10 cellular contexts compared by ENCODE assay signal in the genomic region with DNA sequence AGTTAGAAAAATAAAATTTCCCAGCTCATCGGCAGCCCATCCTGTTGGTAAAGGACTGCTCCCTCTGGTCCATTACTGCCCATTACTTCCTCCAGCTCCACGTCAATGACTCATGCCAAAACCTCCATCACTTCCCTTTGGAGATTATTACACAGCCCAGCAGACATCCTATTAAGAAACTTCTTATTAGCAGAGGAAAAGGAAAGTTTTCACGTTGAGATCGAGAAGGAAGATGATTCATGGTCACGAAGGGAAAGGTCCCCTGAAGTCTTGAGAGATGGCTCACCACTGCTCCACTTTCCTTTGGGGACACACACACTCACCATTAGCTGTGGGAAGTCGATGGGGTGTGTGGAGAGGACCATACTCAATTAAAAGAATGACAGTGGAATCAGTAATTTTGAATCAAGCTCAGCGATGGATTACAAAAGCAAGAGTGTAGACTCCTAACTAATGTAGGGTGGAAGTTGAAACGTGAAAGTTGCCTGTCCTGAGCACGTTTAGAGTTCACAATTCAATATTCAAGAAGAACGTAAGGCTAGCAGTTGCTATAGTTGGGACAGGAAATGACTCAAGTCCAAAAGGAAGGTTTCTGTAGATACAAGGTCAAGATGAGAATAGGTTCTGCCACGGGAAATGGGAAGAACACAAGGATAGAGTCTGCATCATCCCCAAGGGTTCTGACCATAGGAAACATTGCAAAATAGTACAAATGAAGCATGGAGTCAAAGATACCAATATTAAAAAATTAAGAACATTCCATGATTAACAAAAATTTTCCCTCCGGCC. TPM values are rescaled to one million over a fixed set of nuclear protein-coding genes. Genes with fewer than 3 reads are reported as not detected.
A peak's percentile ranks its signal among the peaks of the same experiment; 100 is the strongest.
DNase-seq lines count a peak whose midpoint lies in the region; ATAC-seq and TF ChIP-seq lines count a peak whose summit lies in the region.
"Had no signal": no experiment of that assay in that cellular context is flagged by ENCODE, and none has a peak within 500 bp of the region (broad histone marks: within the 10 kb centered on the region; RNA-seq: fewer than 3 reads in every experiment).

No MANE protein-coding gene starts in this region.

- H3K27me3 ChIP-seq in esophagus squamous epithelium, result no peaks in the 10 kb centered on the region

- no peaks in the 10 kb centered on the region for H3K36me3 ChIP-seq in esophagus squamous epithelium

- H3K27ac ChIP-seq in esophagus squamous epithelium, result peak overlapping the region; percentile 20 to 80 (median 72)

- WGBS in esophagus squamous epithelium, 2 donors, result 42 to 55% methylated on average over 11 to 12 of the region's 12 CpGs

- no peak overlapping the region for H3K4me3 ChIP-seq in esophagus squamous epithelium

- no peaks in the 10 kb centered on the region for H3K9me3 ChIP-seq in esophagus squamous epithelium

- ATAC-seq in GM19455 (IDR thresholded peaks at IDR 0.05; ENCODE audit: unreplicated experiment), result no peak
- ATAC-seq: activated CD8-positive, alpha-beta T cell treated with anti-CD3 and anti-CD28 coated beads, Interleukin-2, amount 10 ng/mL, durations not matched to agents 7 days and 5 days; Panc1 had no signal

- peaks cover 14 to 93% (median 39%) of the 10 kb centered on the region in 3 donors for H3K4me1 ChIP-seq in esophagus squamous epithelium

- TF ChIP-seq CTCF in AG09319 (IDR thresholded peaks at IDR 0.05; ENCODE audit: low read depth, low read length), result no peak
- no peak for TF ChIP-seq CTCF in esophagus squamous epithelium (IDR thresholded peaks at IDR 0.05)

- intact Hi-C loops in esophagus squamous epithelium (cut with DNase I), result no loop called here

- TF ChIP-seq POLR2A in esophagus squamous epithelium (IDR thresholded peaks at IDR 0.05), result no peak

- DNase-seq in AG09319 (ENCODE audit: extremely low read depth, low read depth) (peak; percentile 20), NOMO-1 (lab: John Stamatoyannopoulos, UW; ENCODE audit: unreplicated experiment in 2 of 2) (peak; percentile 42 to 64), esophagus squamous epithelium (lab: John Stamatoyannopoulos, UW) (no peak), non-pigmented ciliary epithelial cell (ENCODE audit: low read depth) (peak; percentile 50), DMS153 treated with DMSO at 0.1 percent for 48 hours (lab: John Stamatoyannopoulos, UW; ENCODE audit: unreplicated experiment) (no peak), iPS-NIHi11 (ENCODE audit: low spot score) (no peak), T-helper 9 cell (no peak)
- DNase-seq: activated CD8-positive, alpha-beta T cell treated with anti-CD3 and anti-CD28 coated beads, Interleukin-2, amount 10 ng/mL, durations not matched to agents 7 days and 5 days had no signal

RNA-seq across cellular contexts. Expression of a gene that starts 21.6 kb away (rescaled TPM):
- total RNA-seq in esophagus squamous epithelium, result 100 to 1,000 TPM in 1 of 4 donors, 10 to 100 TPM in 3; 55.3 to 118 (median 79.6) TPM
- total RNA-seq: activated CD8-positive, alpha-beta T cell treated with anti-CD3 and anti-CD28 coated beads, Interleukin-2, amount 10 ng/mL, durations not matched to agents 7 days and 5 days had no signal

Comparison
In these comparisons a context has a peak if more than half of its experiments do, and no peak if none do; other contexts are left out.
1. DNase-seq: peak in AG09319 (single experiment), NOMO-1 (2 of 2) and non-pigmented ciliary epithelial cell (single experiment); none in esophagus squamous epithelium (single experiment), DMS153 treated with DMSO at 0.1 percent for 48 hours (single experiment), iPS-NIHi11 (single experiment) and T-helper 9 cell (single experiment).